ENCODE assay signal across 20 cellular contexts in genomic region chr15:94336817-94337537, GRCh38.
DNase-seq lines count a peak whose midpoint lies in the region; ATAC-seq and TF ChIP-seq lines count a peak whose summit lies in the region.
"Had no signal": no experiment of that assay in that cellular context is flagged by ENCODE, and none has a peak within 500 bp of the region (broad histone marks: within the 10 kb centered on the region; RNA-seq: fewer than 3 reads in every experiment).

No MANE protein-coding gene starts in this region.

- peaks cover 4 to 6% of the 10 kb centered on the region in 2 donors for H3K36me3 Mint-ChIP-seq in activated T-cell treated with anti-CD3 and anti-CD28 coated beads, Interleukin-2, amount 50 U/mL, for 72 hours (ENCODE audit: insufficient read depth in 2 of 2)
- H3K36me3 Mint-ChIP-seq in activated T-cell treated with anti-CD3 and anti-CD28 coated beads, Interleukin-2, amount 50 U/mL, for 4 hours (ENCODE audit: insufficient read depth): peaks cover 20% of the 10 kb centered on the region

- peak; percentile 92 for TF ChIP-seq EP300 in neural cell (conservative IDR thresholded peaks at IDR 0.05; ENCODE audit: poor library complexity, severe bottlenecking)

- H3K9me3 Mint-ChIP-seq in activated T-cell treated with anti-CD3 and anti-CD28 coated beads, Interleukin-2, amount 50 U/mL, for 72 hours: no peaks in the 10 kb centered on the region
- no peaks in the 10 kb centered on the region for H3K9me3 Mint-ChIP-seq in activated T-cell treated with anti-CD3 and anti-CD28 coated beads, Interleukin-2, amount 50 U/mL, for 4 hours
- H3K9me3 Mint-ChIP-seq: CD4-positive, alpha-beta memory T cell; H9; IgD-negative memory B cell had no signal

- H3K27me3 ChIP-seq in neural cell (ENCODE audit: insufficient read depth, low read depth, low read length): no peaks in the 10 kb centered on the region

- H3K4me3 ChIP-seq in neural cell (ENCODE audit: low read length): peak overlapping the region; percentile 7
- H3K4me3 ChIP-seq: A549, GM12878 had no signal

- H3K27ac ChIP-seq in neural cell (ENCODE audit: low read length): peak overlapping the region; percentile 10
- H3K27ac ChIP-seq: 22Rv1, A549, C4-2B, HL-60 had no signal

- no peaks in the 10 kb centered on the region for H3K9me2 ChIP-seq in neural cell (ENCODE audit: insufficient read depth, low read length)

- no peak for ATAC-seq in activated T-cell treated with anti-CD3 and anti-CD28 coated beads, Interleukin-2, amount 50 U/mL, for 72 hours (replicated peaks in 1 of 2)
- ATAC-seq in activated T-cell treated with anti-CD3 and anti-CD28 coated beads, Interleukin-2, amount 50 U/mL, for 4 hours: no peak
- ATAC-seq in omental fat pad (ENCODE audit: low FRiP score): peak; percentile 4
- no peak for ATAC-seq in GM21717 (IDR thresholded peaks at IDR 0.05; ENCODE audit: unreplicated experiment)
- ATAC-seq: A549, GM12878 had no signal

- no peak for TF ChIP-seq RAD21 in neural cell (conservative IDR thresholded peaks at IDR 0.05)

- peak overlapping the region; percentile 2 for H3K27ac Mint-ChIP-seq in activated T-cell treated with anti-CD3 and anti-CD28 coated beads, Interleukin-2, amount 50 U/mL, for 72 hours
- H3K27ac Mint-ChIP-seq: CD4-positive, alpha-beta memory T cell had no signal

- no peaks in the 10 kb centered on the region for H3K9me3 ChIP-seq in neural cell (ENCODE audit: low read length)

- no peaks in the 10 kb centered on the region for H3K79me2 ChIP-seq in neural cell (replicated peaks; ENCODE audit: insufficient read depth, low read length)

- TF ChIP-seq CTCF in neural cell (IDR thresholded peaks at IDR 0.05; ENCODE audit: poor library complexity, severe bottlenecking): no peak
- no peak for TF ChIP-seq CTCF in omental fat pad (IDR thresholded peaks at IDR 0.05)

- no peak overlapping the region for H3K4me3 Mint-ChIP-seq in activated T-cell treated with anti-CD3 and anti-CD28 coated beads, Interleukin-2, amount 50 U/mL, for 72 hours
- H3K4me3 Mint-ChIP-seq in activated T-cell treated with anti-CD3 and anti-CD28 coated beads, Interleukin-2, amount 50 U/mL, for 4 hours: no peak overlapping the region
- H3K4me3 Mint-ChIP-seq: CD4-positive, alpha-beta memory T cell; H9; IgD-negative memory B cell had no signal

- no peak overlapping the region for H3K9ac ChIP-seq in neural cell (ENCODE audit: low read length)

- H3F3A ChIP-seq in neural cell (ENCODE audit: insufficient read depth, low read length, poor library complexity, severe bottlenecking): no peaks in the 10 kb centered on the region

- no peaks in the 10 kb centered on the region for H3K27me3 Mint-ChIP-seq in activated T-cell treated with anti-CD3 and anti-CD28 coated beads, Interleukin-2, amount 50 U/mL, for 72 hours (ENCODE audit: low read depth)
- no peaks in the 10 kb centered on the region for H3K27me3 Mint-ChIP-seq in activated T-cell treated with anti-CD3 and anti-CD28 coated beads, Interleukin-2, amount 50 U/mL, for 4 hours (ENCODE audit: low read depth)
- H3K27me3 Mint-ChIP-seq: CD4-positive, alpha-beta memory T cell; IgD-negative memory B cell had no signal

- H3K4me2 ChIP-seq in neural cell (ENCODE audit: low read length): no peak overlapping the region
- H3K4me2 ChIP-seq: A549 had no signal

- H3K36me3 ChIP-seq in neural cell (ENCODE audit: insufficient read depth, low read length): no peaks in the 10 kb centered on the region

- no peaks in the 10 kb centered on the region for H3K4me1 Mint-ChIP-seq in activated T-cell treated with anti-CD3 and anti-CD28 coated beads, Interleukin-2, amount 50 U/mL, for 72 hours (ENCODE audit: low read depth)
- H3K4me1 Mint-ChIP-seq in activated T-cell treated with anti-CD3 and anti-CD28 coated beads, Interleukin-2, amount 50 U/mL, for 4 hours (ENCODE audit: low read depth): no peaks in the 10 kb centered on the region
- H3K4me1 Mint-ChIP-seq: CD4-positive, alpha-beta memory T cell had no signal

- no peak overlapping the region for H2AFZ ChIP-seq in neural cell (ENCODE audit: low read depth, low read length)

- DNase-seq in activated T-cell treated with anti-CD3 and anti-CD28 coated beads, Interleukin-2, amount 50 U/mL, for 72 hours: no peak
- no peak for DNase-seq in activated T-cell treated with anti-CD3 and anti-CD28 coated beads, Interleukin-2, amount 50 U/mL, for 4 hours
- DNase-seq in NCI-H526 treated with DMSO at 0.1 percent for 48 hours (lab: John Stamatoyannopoulos, UW) (peak; percentile 56), omental fat pad (ENCODE audit: low spot score) (no peak), DMS 273 treated with DMSO at 0.1 percent for 48 hours (lab: John Stamatoyannopoulos, UW) (no peak)
- DNase-seq: AML-193; Calu3; CD4-positive, alpha-beta memory T cell; DMS53; DND-41; EL; H9 had no signal

- H4K20me1 ChIP-seq in neural cell (ENCODE audit: insufficient read depth): no peaks in the 10 kb centered on the region

TF ChIP-seq in neural cell, 6 proteins besides CTCF, POLR2A, EP300 and RAD21:
- no peak for TF ChIP-seq SMC3 (conservative IDR thresholded peaks at IDR 0.05; ENCODE audit: poor library complexity)
- no peak for TF ChIP-seq EZH2 (IDR thresholded peaks at IDR 0.05; ENCODE audit: borderline replicate concordance, insufficient read depth, low read length, poor library complexity, severe bottlenecking)
- TF ChIP-seq POLR2AphosphoS5 (IDR thresholded peaks at IDR 0.05): peak; percentile 88
- TF ChIP-seq, protein P1, sequence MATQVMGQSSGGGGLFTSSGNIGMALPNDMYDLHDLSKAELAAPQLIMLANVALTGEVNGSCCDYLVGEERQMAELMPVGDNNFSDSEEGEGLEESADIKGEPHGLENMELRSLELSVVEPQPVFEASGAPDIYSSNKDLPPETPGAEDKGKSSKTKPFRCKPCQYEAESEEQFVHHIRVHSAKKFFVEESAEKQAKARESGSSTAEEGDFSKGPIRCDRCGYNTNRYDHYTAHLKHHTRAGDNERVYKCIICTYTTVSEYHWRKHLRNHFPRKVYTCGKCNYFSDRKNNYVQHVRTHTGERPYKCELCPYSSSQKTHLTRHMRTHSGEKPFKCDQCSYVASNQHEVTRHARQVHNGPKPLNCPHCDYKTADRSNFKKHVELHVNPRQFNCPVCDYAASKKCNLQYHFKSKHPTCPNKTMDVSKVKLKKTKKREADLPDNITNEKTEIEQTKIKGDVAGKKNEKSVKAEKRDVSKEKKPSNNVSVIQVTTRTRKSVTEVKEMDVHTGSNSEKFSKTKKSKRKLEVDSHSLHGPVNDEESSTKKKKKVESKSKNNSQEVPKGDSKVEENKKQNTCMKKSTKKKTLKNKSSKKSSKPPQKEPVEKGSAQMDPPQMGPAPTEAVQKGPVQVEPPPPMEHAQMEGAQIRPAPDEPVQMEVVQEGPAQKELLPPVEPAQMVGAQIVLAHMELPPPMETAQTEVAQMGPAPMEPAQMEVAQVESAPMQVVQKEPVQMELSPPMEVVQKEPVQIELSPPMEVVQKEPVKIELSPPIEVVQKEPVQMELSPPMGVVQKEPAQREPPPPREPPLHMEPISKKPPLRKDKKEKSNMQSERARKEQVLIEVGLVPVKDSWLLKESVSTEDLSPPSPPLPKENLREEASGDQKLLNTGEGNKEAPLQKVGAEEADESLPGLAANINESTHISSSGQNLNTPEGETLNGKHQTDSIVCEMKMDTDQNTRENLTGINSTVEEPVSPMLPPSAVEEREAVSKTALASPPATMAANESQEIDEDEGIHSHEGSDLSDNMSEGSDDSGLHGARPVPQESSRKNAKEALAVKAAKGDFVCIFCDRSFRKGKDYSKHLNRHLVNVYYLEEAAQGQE (IDR thresholded peaks at IDR 0.05; ENCODE audit: borderline replicate concordance): peak; percentile 74
- no peak for TF ChIP-seq MXI1 (conservative IDR thresholded peaks at IDR 0.05; ENCODE audit: poor library complexity, severe bottlenecking)
- no peak for TF ChIP-seq TAF1 (IDR thresholded peaks at IDR 0.05; ENCODE audit: low read depth)
TF ChIP-seq in neural cell: peak in this region for 2.
